Comparison of ENCODE assay signal across 8 cellular contexts in genomic region chrX:47560179-47560830, GRCh38. TPM values are rescaled to one million over a fixed set of nuclear protein-coding genes. Genes with fewer than 3 reads are reported as not detected.
DNase-seq lines count a peak whose midpoint lies in the region; ATAC-seq lines count a peak whose summit lies in the region.

No MANE protein-coding gene starts in this region.

- H3K9me3 Mint-ChIP-seq in effector memory CD8-positive, alpha-beta T cell: no peaks in the 10 kb centered on the region

- no peaks in the 10 kb centered on the region for H3K27me3 Mint-ChIP-seq in effector memory CD8-positive, alpha-beta T cell

- H3K27ac Mint-ChIP-seq in effector memory CD8-positive, alpha-beta T cell: peak overlapping the region; percentile 97 to 98

- H3K18ac ChIP-seq in neuronal stem cell (ENCODE audit: low read length): no peak overlapping the region

- no peak overlapping the region for H3K9ac ChIP-seq in neuronal stem cell (ENCODE audit: low read depth, low read length, poor library complexity)

- no peak overlapping the region for H4K8ac ChIP-seq in neuronal stem cell (ENCODE audit: low read depth, low read length)

- H3K4ac ChIP-seq in neuronal stem cell (ENCODE audit: low read length): no peak overlapping the region

- no peak overlapping the region for H4K91ac ChIP-seq in neuronal stem cell (ENCODE audit: low read depth, low read length, poor library complexity)

- H2AK5ac ChIP-seq in neuronal stem cell (ENCODE audit: low read depth, low read length): no peak overlapping the region

- no peaks in the 10 kb centered on the region for H3K27me3 ChIP-seq in neuronal stem cell (ENCODE audit: control insufficient read depth in 3 of 3, insufficient read depth in 3 of 3, low read depth in 1 of 3, low read length in 3 of 3)

- peak overlapping the region; percentile 70 to 76 for H3K4me3 ChIP-seq in neuronal stem cell (ENCODE audit: low read length in 2 of 2)

- no peak overlapping the region for H3K14ac ChIP-seq in neuronal stem cell (ENCODE audit: low read length)

- peak overlapping the region; percentile 81 to 91 for H3K4me3 Mint-ChIP-seq in effector memory CD8-positive, alpha-beta T cell

- H2AFZ ChIP-seq in neuronal stem cell (ENCODE audit: low read length): peak overlapping the region; percentile 98

- no peak overlapping the region for H3K23ac ChIP-seq in neuronal stem cell (ENCODE audit: low read depth, low read length, poor library complexity)

- H2BK120ac ChIP-seq in neuronal stem cell (ENCODE audit: low read depth, low read length): no peak overlapping the region

- no peaks in the 10 kb centered on the region for H3K9me3 ChIP-seq in neuronal stem cell (replicated peaks in 1 of 2; ENCODE audit: control insufficient read depth in 2 of 2, insufficient read depth in 1 of 2, low read depth in 1 of 2, low read length in 2 of 2)

- WGBS in neuronal stem cell (ENCODE audit: extremely low coverage in 2 of 2, insufficient read length in 2 of 2, insufficient replicate concordance in 1 of 2), 2 donors: no CpG with 5 or more reads among the region's 13 CpGs

- peak; percentile 7 for DNase-seq in Caki2 (ENCODE audit: low read depth)
- peak; percentile 8 for DNase-seq in NAMALWA (ENCODE audit: low spot score)
- no peak for DNase-seq in effector memory CD8-positive, alpha-beta T cell
- no peak for DNase-seq in neuronal stem cell (ENCODE audit: low spot score)
- DNase-seq in SKM-1 (lab: John Stamatoyannopoulos, UW; ENCODE audit: unreplicated experiment): no peak
- no peak for DNase-seq in stimulated activated CD4-positive, alpha-beta T cell treated with anti-CD3 and anti-CD28 coated beads, Interleukin-2, amount 100 ng/mL, for 24 hours
- no peak for DNase-seq in AG08396 (ENCODE audit: low spot score)
- no peak for DNase-seq in stimulated activated CD4-positive, alpha-beta T cell treated with anti-CD3 and anti-CD28 coated beads, Interleukin-4, amount 100 ng/mL, for 4 hours

- H2BK12ac ChIP-seq in neuronal stem cell (ENCODE audit: low read length): no peak overlapping the region

- H2BK15ac ChIP-seq in neuronal stem cell (ENCODE audit: low read length): no peak overlapping the region

- H2BK5ac ChIP-seq in neuronal stem cell (ENCODE audit: low read length): no peak overlapping the region

- no peak overlapping the region for H3K4me2 ChIP-seq in neuronal stem cell (ENCODE audit: insufficient read depth, low read length, poor library complexity, severe bottlenecking)

- H3K36me3 Mint-ChIP-seq in effector memory CD8-positive, alpha-beta T cell (ENCODE audit: insufficient read depth): peaks cover 45% of the 10 kb centered on the region

- peaks cover 2 to 3% of the 10 kb centered on the region in 2 donors for H3K4me1 ChIP-seq in neuronal stem cell (ENCODE audit: control insufficient read depth in 2 of 2, insufficient read depth in 1 of 2, low read depth in 1 of 2, low read length in 2 of 2)

- peaks cover 4% of the 10 kb centered on the region for H3K79me1 ChIP-seq in neuronal stem cell (ENCODE audit: low read depth, low read length)

- ATAC-seq in effector memory CD8-positive, alpha-beta T cell (replicated peaks): no peak

- H3K36me3 ChIP-seq in neuronal stem cell (replicated peaks in 1 of 2; ENCODE audit: control insufficient read depth in 2 of 2, insufficient read depth in 2 of 2, low read length in 2 of 2): peaks cover 7 to 25% of the 10 kb centered on the region in 2 donors

- in situ Hi-C loops in Caki2 (cut with HindIII; ENCODE audit: low pct_unique_long_range_greater_than_20kb, low sequenced_read_pairs): no loop called here

- no peak overlapping the region for H3K27ac ChIP-seq in neuronal stem cell (replicated peaks; ENCODE audit: low read length)

- peaks cover 37 to 42% of the 10 kb centered on the region in 2 donors for H3K4me1 Mint-ChIP-seq in effector memory CD8-positive, alpha-beta T cell (ENCODE audit: low read depth in 2 of 2)

RNA-seq across cellular contexts. Expression of gene ARAF, which starts 0.7 kb away (rescaled TPM):
- 16.4 and 19.2 TPM in 2 replicates for total RNA-seq in Caki2 (2014; rRNA removed; shearing (Covaris generic); ENCODE audit: low replicate concordance)
- polyA plus RNA-seq in neuronal stem cell (2013, experiment 1 of 2): 48.0 TPM
- 47.8 TPM for polyA plus RNA-seq in neuronal stem cell (2013, experiment 2 of 2)

RNA-seq across cellular contexts. Expression of gene TIMP1, which starts 21.9 kb away (rescaled TPM):
- total RNA-seq in Caki2 (2014; rRNA removed; shearing (Covaris generic); ENCODE audit: low replicate concordance): 62.4 and 101 TPM in 2 replicates
- polyA plus RNA-seq in neuronal stem cell (2013, experiment 1 of 2): 75.3 TPM
- 72.6 TPM for polyA plus RNA-seq in neuronal stem cell (2013, experiment 2 of 2)

RNA-seq across cellular contexts. Expression of gene SYN1, which starts 59.4 kb away (rescaled TPM):
- total RNA-seq in Caki2 (2014; rRNA removed; shearing (Covaris generic); ENCODE audit: low replicate concordance): not detected in 2 replicates
- 3.6 TPM for polyA plus RNA-seq in neuronal stem cell (2013, experiment 1 of 2)
- 4.0 TPM for polyA plus RNA-seq in neuronal stem cell (2013, experiment 2 of 2)

Comparison
In these comparisons a context has a peak if more than half of its experiments do, and no peak if none do; other contexts are left out.
1. DNase-seq: peak in Caki2 (single experiment) and NAMALWA (single experiment); none in effector memory CD8-positive, alpha-beta T cell (0 of 3), neuronal stem cell (single experiment), SKM-1 (single experiment), stimulated activated CD4-positive, alpha-beta T cell treated with anti-CD3 and anti-CD28 coated beads, Interleukin-2, amount 100 ng/mL, for 24 hours (0 of 2), AG08396 (single experiment) and stimulated activated CD4-positive, alpha-beta T cell treated with anti-CD3 and anti-CD28 coated beads, Interleukin-4, amount 100 ng/mL, for 4 hours (0 of 2).